ENCODE assay signal across 8 cellular contexts in genomic region chr11:65488273-65489058, GRCh38. TPM values are rescaled to one million over a fixed set of nuclear protein-coding genes. Genes with fewer than 3 reads are reported as not detected.
DNase-seq lines count a peak whose midpoint lies in the region; ATAC-seq, FAIRE-seq and TF ChIP-seq lines count a peak whose summit lies in the region.

No MANE protein-coding gene starts in this region.

- H3K9me1 ChIP-seq in K562 (ENCODE audit: control insufficient read depth, insufficient read depth, low read length): peaks cover 6% of the 10 kb centered on the region

- H3K79me2 ChIP-seq in K562 (ENCODE audit: control insufficient read depth, insufficient read depth, low read length): peaks cover 27% of the 10 kb centered on the region

- peak overlapping the region; percentile 39; the same call in 1 of the 2 replicates for H3K4me2 ChIP-seq in K562 (ENCODE audit: insufficient read depth, low read length)

- H3K27me3 Mint-ChIP-seq in activated naive CD4-positive, alpha-beta T cell treated with anti-CD3 and anti-CD28 coated beads, Interleukin-2, amount 10 ng/mL, durations not matched to agents 7 days and 5 days: peaks cover 30% of the 10 kb centered on the region

- TF ChIP-seq CTCF in K562 (IDR thresholded peaks at IDR 0.05 in 2 of 3, conservative IDR thresholded peaks at IDR 0.05 in 1 of 3; ENCODE audit: insufficient read depth in 2 of 3, low read depth in 1 of 3, low read length in 3 of 3): no peak

- TF ChIP-seq EP300 in K562 (IDR thresholded peaks at IDR 0.05; ENCODE audit: low read length): no peak

- DNase-seq in activated naive CD4-positive, alpha-beta T cell treated with anti-CD3 and anti-CD28 coated beads, Interleukin-2, amount 10 ng/mL, durations not matched to agents 7 days and 5 days: no peak
- no peak for DNase-seq in activated naive CD4-positive, alpha-beta T cell treated with anti-CD3 and anti-CD28 coated beads, Interleukin-2, amount 50 U/mL, for 16 hours
- DNase-seq in K562 (ENCODE audit: extremely low read depth in 1 of 4, low spot score in 3 of 4) (peak in 1 of 4 experiments; percentile 41), left kidney (ENCODE audit: low read depth, low spot score) (peak; percentile 64), sciatic nerve (ENCODE audit: low spot score) (no peak), SW 1271 (lab: John Stamatoyannopoulos, UW) (no peak)
- DNase-seq in activated CD4-positive, CD25-positive, alpha-beta regulatory T cell treated with anti-CD3 and anti-CD28 coated beads, Interleukin-2, amount 50 U/mL, for 72 hours: no peak

- H3K9me3 ChIP-seq in K562 (replicated peaks; ENCODE audit: control insufficient read depth, insufficient read depth, low read depth, low read length): no peaks in the 10 kb centered on the region

- no peak for TF ChIP-seq POLR2A in K562 (conservative IDR thresholded peaks at IDR 0.05)

- intact Hi-C loops in K562 (cut with micrococcal nuclease) (no loop called here), sciatic nerve (cut with DNase I) (no loop called here)

- H4K20me1 ChIP-seq in K562 (replicated peaks; ENCODE audit: control insufficient read depth, insufficient read depth, low read length): no peaks in the 10 kb centered on the region

- in situ Hi-C loops in K562 (cut with MboI): no loop called here

- no peak for TF ChIP-seq RAD21 in K562 (CRISPR knock-in tag; conservative IDR thresholded peaks at IDR 0.05 in 1 of 2, IDR thresholded peaks at IDR 0.05 in 1 of 2)

- no TSS peak for BruUV-seq in K562 (replicated peaks; lab: Mats Ljungman, UMichigan)

- peak; percentile 54 for FAIRE-seq in K562 (lab: Jason Lieb, UNC)

- H3K27me3 ChIP-seq in K562 (ENCODE audit: control insufficient read depth in 2 of 2, insufficient read depth in 2 of 2, low read length in 2 of 2): no peaks in the 10 kb centered on the region

- H3K27ac ChIP-seq in K562 (ENCODE audit: extremely low read depth, low read depth, low read length): peak overlapping the region; percentile 54; the same call in 2 of the 3 replicates
- peak overlapping the region; percentile 100 for H3K27ac ChIP-seq in temporal lobe (ENCODE audit: low read depth, low read length)

- peak overlapping the region; percentile 19 to 85; a peak in 3 of 4 replicates for H3K9ac ChIP-seq in K562 (ENCODE audit: insufficient read depth in 1 of 2, low read depth in 2 of 2, low read length in 2 of 2)

- peaks cover 48% of the 10 kb centered on the region for H3K4me1 Mint-ChIP-seq in activated naive CD4-positive, alpha-beta T cell treated with anti-CD3 and anti-CD28 coated beads, Interleukin-2, amount 10 ng/mL, durations not matched to agents 7 days and 5 days

- H3K36me3 Mint-ChIP-seq in activated naive CD4-positive, alpha-beta T cell treated with anti-CD3 and anti-CD28 coated beads, Interleukin-2, amount 10 ng/mL, durations not matched to agents 7 days and 5 days: no peaks in the 10 kb centered on the region

- no peaks in the 10 kb centered on the region for H3K9me3 Mint-ChIP-seq in activated naive CD4-positive, alpha-beta T cell treated with anti-CD3 and anti-CD28 coated beads, Interleukin-2, amount 10 ng/mL, durations not matched to agents 7 days and 5 days

- H2AFZ ChIP-seq in K562 (ENCODE audit: low read depth, low read length): peak overlapping the region; percentile 63

- CTCF ChIA-PET in activated naive CD4-positive, alpha-beta T cell treated with anti-CD3 and anti-CD28 coated beads, Interleukin-2, amount 10 ng/mL, durations not matched to agents 7 days and 5 days (lab: Charles Lee): interaction anchor here (1.3 to 3.0 kb wide), 4 partner anchors 9 to 73 kb away, joined by 3 to 10 read pairs (median 4); no protein-coding TSS in a partner anchor
- CTCF ChIA-PET in K562 (lab: Yijun Ruan, JAX; ENCODE audit: low intra/inter-chr PET ratio): no interaction called here

- peak overlapping the region; percentile 54 for H3K27ac Mint-ChIP-seq in activated naive CD4-positive, alpha-beta T cell treated with anti-CD3 and anti-CD28 coated beads, Interleukin-2, amount 10 ng/mL, durations not matched to agents 7 days and 5 days

- no peaks in the 10 kb centered on the region for H3K36me3 ChIP-seq in K562 (ENCODE audit: control insufficient read depth, insufficient read depth, low read length)

- H3K4me3 ChIP-seq in K562: no peak overlapping the region

- ATAC-seq in K562: no peak
- no peak for ATAC-seq in sciatic nerve

- POLR2A ChIA-PET in K562 (lab: Yijun Ruan, JAX): interaction anchor here (0.7 to 27.6 kb wide), 7 partner anchors 15 to 319 kb away, joined by 3 to 2118 read pairs (median 5); partner anchors contain the start of genes MALAT1 and NEAT1

- 28% methylated on average over 8 of the region's 10 CpGs for WGBS in K562 (ENCODE audit: insufficient coverage, low coverage, missing lambda C conversion rate)

- H3K4me1 ChIP-seq in K562 (replicated peaks in 1 of 2; ENCODE audit: control insufficient read depth in 2 of 2, insufficient read depth in 2 of 2, low read length in 2 of 2): peaks cover 70 to 77% of the 10 kb centered on the region in 2 experiments

- no peak overlapping the region for H3K4me3 Mint-ChIP-seq in activated naive CD4-positive, alpha-beta T cell treated with anti-CD3 and anti-CD28 coated beads, Interleukin-2, amount 10 ng/mL, durations not matched to agents 7 days and 5 days

TF ChIP-seq in K562, 482 proteins besides CTCF, POLR2A, EP300 and RAD21 (continues in another document):
- peak; percentile 46; the same call in 1 of the 2 replicates for TF ChIP-seq BACH1 (tag; IDR thresholded peaks at IDR 0.05)
- no peak for TF ChIP-seq ZNF766 (CRISPR knock-in tag; conservative IDR thresholded peaks at IDR 0.05)
- no peak for TF ChIP-seq FOXJ2 (tag; IDR thresholded peaks at IDR 0.05)
- no peak for TF ChIP-seq MIER1 (IDR thresholded peaks at IDR 0.05; ENCODE audit: low read depth)
- TF ChIP-seq MEIS2 (IDR thresholded peaks at IDR 0.05; ENCODE audit: partially characterized antibody): no peak
- no peak for TF ChIP-seq ZNF778 (CRISPR knock-in tag; IDR thresholded peaks at IDR 0.05)
- no peak for TF ChIP-seq ZKSCAN3 (CRISPR knock-in tag; IDR thresholded peaks at IDR 0.05)

RNA-seq across cellular contexts. Expression of gene MALAT1, which starts 10.4 kb away (rescaled TPM):
- total RNA-seq in K562 (2011; cell fraction: chromatin; rRNA removed; ENCODE audit: low replicate concordance): 25,088 and 54,166 TPM in 2 replicates
- 9,055 and 12,105 TPM in 2 replicates for total RNA-seq in K562 (2011; cell fraction: nucleolus; rRNA removed)
- total RNA-seq in K562 (2011; cell fraction: nucleoplasm; rRNA removed): 29,585 and 58,308 TPM in 2 replicates
- 1,943 and 2,212 TPM in 2 replicates for total RNA-seq in K562 (2014; rRNA removed)
- 2,548 and 2,859 TPM in 2 replicates for total RNA-seq in K562 (2014; rRNA removed; fragmentation: Illumina TruSeq; extraction: Trizol)
- 2,437 and 2,551 TPM in 2 replicates for total RNA-seq in K562 (2015; rRNA removed; fragmentation: Illumina TruSeq; extraction: Trizol)
- total RNA-seq in K562 (2021): 4,052 and 5,928 TPM in 2 replicates
- polyA plus RNA-seq in K562 (2011; rRNA removed): 980 and 1,205 TPM in 2 replicates
- polyA plus RNA-seq in K562 (2011; cell fraction: cytosol; rRNA removed): 93.6 and 371 TPM in 2 replicates
- polyA plus RNA-seq in K562 (2011; cell fraction: nucleus; rRNA removed): 5,475 and 8,513 TPM in 2 replicates
- polyA plus RNA-seq in K562 (2012): 1,113 and 1,346 TPM in 2 replicates
- polyA plus RNA-seq in K562 (2014; fragmentation: Illumina TruSeq; extraction: Trizol): 363 and 398 TPM in 2 replicates
- 1,000 to 10,000 TPM; 1,606 to 8,715 TPM for polyA plus RNA-seq in K562 (2014; fragmentation: Nextera tagmentation; extraction: Ambion mirVana)
- 1,666 and 2,351 TPM in 2 replicates for polyA plus RNA-seq in K562 (2014; rRNA removed)
- 5,106 and 10,064 TPM in 2 replicates for polyA minus RNA-seq in K562 (2011; rRNA and poly(A)+ RNA removed)
- polyA minus RNA-seq in K562 (2011; cell fraction: cytosol; rRNA and poly(A)+ RNA removed): 2,869 and 5,041 TPM in 2 replicates
- 20,177 and 33,147 TPM in 2 replicates for polyA minus RNA-seq in K562 (2011; cell fraction: nucleus; rRNA and poly(A)+ RNA removed)
- 8,183 TPM for total RNA-seq in temporal lobe
- total RNA-seq in sciatic nerve: 14,857 TPM

RNA-seq across cellular contexts. Expression of gene SCYL1, which starts 36.4 kb away (rescaled TPM):
- total RNA-seq in K562 (2011; cell fraction: chromatin; rRNA removed; ENCODE audit: low replicate concordance): 59.7 and 207 TPM in 2 replicates
- total RNA-seq in K562 (2011; cell fraction: nucleolus; rRNA removed): 125 and 130 TPM in 2 replicates
- 91.0 and 98.2 TPM in 2 replicates for total RNA-seq in K562 (2011; cell fraction: nucleoplasm; rRNA removed)
- 145 and 156 TPM in 2 replicates for total RNA-seq in K562 (2014; rRNA removed)
- total RNA-seq in K562 (2014; rRNA removed; fragmentation: Illumina TruSeq; extraction: Trizol): 14.2 and 20.2 TPM in 2 replicates
- 57.6 and 59.0 TPM in 2 replicates for total RNA-seq in K562 (2015; rRNA removed; fragmentation: Illumina TruSeq; extraction: Trizol)
- 113 and 115 TPM in 2 replicates for total RNA-seq in K562 (2021)
- polyA plus RNA-seq in K562 (2011; rRNA removed): 55.0 and 79.2 TPM in 2 replicates
- 121 and 188 TPM in 2 replicates for polyA plus RNA-seq in K562 (2011; cell fraction: cytosol; rRNA removed)
- 124 and 172 TPM in 2 replicates for polyA plus RNA-seq in K562 (2011; cell fraction: nucleus; rRNA removed)
- polyA plus RNA-seq in K562 (2012): 54.7 and 95.3 TPM in 2 replicates
- polyA plus RNA-seq in K562 (2014; fragmentation: Illumina TruSeq; extraction: Trizol): 76.1 and 81.3 TPM in 2 replicates
- polyA plus RNA-seq in K562 (2014; fragmentation: Nextera tagmentation; extraction: Ambion mirVana): 1 to 10 TPM; 1.9 to 4.7 TPM
- 96.0 and 104 TPM in 2 replicates for polyA plus RNA-seq in K562 (2014; rRNA removed)
- 27.0 and 42.0 TPM in 2 replicates for polyA minus RNA-seq in K562 (2011; rRNA and poly(A)+ RNA removed)
- polyA minus RNA-seq in K562 (2011; cell fraction: cytosol; rRNA and poly(A)+ RNA removed): 62.5 and 74.3 TPM in 2 replicates
- polyA minus RNA-seq in K562 (2011; cell fraction: nucleus; rRNA and poly(A)+ RNA removed): 31.2 and 38.2 TPM in 2 replicates
- total RNA-seq in temporal lobe: 34.2 TPM
- total RNA-seq in sciatic nerve: 64.0 TPM
